1 cellular context compared by ENCODE assay signal in genomic region chr10:78033623-78034470, GRCh38.
A peak's percentile ranks its signal among the peaks of the same experiment; 100 is the strongest.
TF ChIP-seq lines count a peak whose summit lies in the region.

Gene RPS24 (plus strand): TSS chr10:78033863. CDS start chr10:78033902, 39 bp downstream.

TF ChIP-seq in WTC11, 78 proteins besides CTCF, POLR2A, EP300 and RAD21 (continued from another document):
- TF ChIP-seq STAT6 (CRISPR knock-in tag; conservative IDR thresholded peaks at IDR 0.05; ENCODE audit: low read depth) (no peak), CREM (CRISPR knock-in tag; IDR thresholded peaks at IDR 0.05) (peak; percentile 84), FOXP1 (CRISPR knock-in tag; IDR thresholded peaks at IDR 0.05; ENCODE audit: borderline replicate concordance) (peak; percentile 87; the same call in 1 of the 2 replicates), ETV6 (CRISPR knock-in tag; IDR thresholded peaks at IDR 0.05) (peak; percentile 54; the same call in 1 of the 2 replicates), ZNF416 (CRISPR knock-in tag; IDR thresholded peaks at IDR 0.05) (peak; percentile 91; the same call in 1 of the 2 replicates), USF2 (CRISPR knock-in tag; IDR thresholded peaks at IDR 0.05) (no peak), HMGXB4 (CRISPR knock-in tag; IDR thresholded peaks at IDR 0.05) (peak; percentile 47; the same call in 1 of the 2 replicates), FOXK1 (CRISPR knock-in tag; IDR thresholded peaks at IDR 0.05) (peak; percentile 72), SP1 (CRISPR knock-in tag; conservative IDR thresholded peaks at IDR 0.05) (peak; percentile 85), NFYB (CRISPR knock-in tag; conservative IDR thresholded peaks at IDR 0.05; ENCODE audit: low read depth) (peak; percentile 67), ZNF232 (CRISPR knock-in tag; IDR thresholded peaks at IDR 0.05) (0 out of 2 replicates have a peak, but pooled peaks have one; percentile 49), ZMAT4 (CRISPR knock-in tag; IDR thresholded peaks at IDR 0.05) (no peak), PRDM15 (CRISPR knock-in tag; IDR thresholded peaks at IDR 0.05) (no peak), FOXP4 (CRISPR knock-in tag; IDR thresholded peaks at IDR 0.05) (peak; percentile 61; the same call in 1 of the 2 replicates), PRRX2 (CRISPR knock-in tag; IDR thresholded peaks at IDR 0.05) (peak; percentile 78; the same call in 1 of the 2 replicates), TEAD1 (CRISPR knock-in tag; IDR thresholded peaks at IDR 0.05) (peak; percentile 38; the same call in 1 of the 2 replicates), SMAD3 (CRISPR knock-in tag; IDR thresholded peaks at IDR 0.05; ENCODE audit: borderline replicate concordance) (0 out of 2 replicates have a peak, but pooled peaks have one; percentile 21)
